22 cellular contexts compared by ENCODE assay signal in genomic region chr11:104728927-104729326, GRCh38.
"Had no signal": no experiment of that assay in that cellular context is flagged by ENCODE, and none has a peak within 500 bp of the region (broad histone marks: within the 10 kb centered on the region; RNA-seq: fewer than 3 reads in every experiment).

No MANE protein-coding gene starts in this region.

- FAIRE-seq: endometrium, islet of Langerhans had no signal

- DNase-seq: dorsolateral prefrontal cortex; effector CD8-positive, alpha-beta T cell; kidney glomerular epithelial cell; mucosa of descending colon; naive thymus-derived CD8-positive, alpha-beta T cell; posterior cingulate gyrus; sigmoid colon; stimulated activated CD4-positive, alpha-beta T cell treated with anti-CD3 and anti-CD28 coated beads, Interleukin-2, amount 100 ng/mL, for 24 hours; stimulated activated CD4-positive, alpha-beta T cell treated with anti-CD3 and anti-CD28 coated beads, Interleukin-4, amount 100 ng/mL, for 4 hours; stimulated activated naive CD4-positive, alpha-beta T cell; stomach; substantia nigra; transverse colon had no signal

- H3K9me3 ChIP-seq: gastroesophageal sphincter, mucosa of descending colon, neutrophil, right atrium auricular region, sigmoid colon, stomach, transverse colon had no signal

- ATAC-seq: esophagus mucosa; gastroesophageal sphincter; mucosa of descending colon; naive thymus-derived CD8-positive, alpha-beta T cell had no signal

- H3K4me3 ChIP-seq: coronary artery, dorsolateral prefrontal cortex, gastroesophageal sphincter, mucosa of descending colon, right atrium auricular region, sigmoid colon, skin epidermis, stomach, thoracic aorta, transverse colon had no signal

- H3K27me3 ChIP-seq: dorsolateral prefrontal cortex, gastroesophageal sphincter, neutrophil, right atrium auricular region, sigmoid colon, stomach, transverse colon had no signal

- H3K27me3 Mint-ChIP-seq: naive thymus-derived CD8-positive, alpha-beta T cell had no signal

- H3K27ac ChIP-seq: coronary artery, dorsolateral prefrontal cortex, gastroesophageal sphincter, neutrophil, right atrium auricular region, sigmoid colon, skin epidermis, stomach, thoracic aorta, transverse colon had no signal

- H3K4me1 ChIP-seq: gastroesophageal sphincter, right atrium auricular region, sigmoid colon, stomach, transverse colon had no signal

- H3K36me3 ChIP-seq: gastroesophageal sphincter, neutrophil, right atrium auricular region, sigmoid colon, stomach, thoracic aorta, transverse colon had no signal

- H3K4me3 Mint-ChIP-seq: naive thymus-derived CD8-positive, alpha-beta T cell had no signal
